Comparison of ENCODE assay signal across 20 cellular contexts in genomic region chr3:6132684-6133432, GRCh38.
DNase-seq lines count a peak whose midpoint lies in the region; ATAC-seq and TF ChIP-seq lines count a peak whose summit lies in the region.
"Had no signal": no experiment of that assay in that cellular context is flagged by ENCODE, and none has a peak within 500 bp of the region (broad histone marks: within the 10 kb centered on the region; RNA-seq: fewer than 3 reads in every experiment).

No MANE protein-coding gene starts in this region.

- intact Hi-C loops in posterior vena cava (cut with DNase I) = no loop called here

- ATAC-seq in GM18519 (IDR thresholded peaks at IDR 0.05; ENCODE audit: low FRiP score, unreplicated experiment) (peak; percentile 78), GM21526 (IDR thresholded peaks at IDR 0.05; ENCODE audit: low FRiP score, unreplicated experiment) (peak; percentile 92), HG02981 (IDR thresholded peaks at IDR 0.05; ENCODE audit: unreplicated experiment) (peak; percentile 37), HG03039 (IDR thresholded peaks at IDR 0.05; ENCODE audit: unreplicated experiment) (no peak)
- ATAC-seq: HCT116, T-cell had no signal

- no peak overlapping the region; the same call in 1 of the 2 replicates for H3K4me3 ChIP-seq in GM06990 (replicated peaks; ENCODE audit: low read depth, low read length)
- H3K4me3 ChIP-seq: BLaER1, GM23248, PC-9 had no signal

- DNase-seq in GM06990 (ENCODE audit: extremely low read depth, insufficient read length) (peak; percentile 6), activated gamma-delta T cell treated with Interleukin-2 at 50 U/mL for 16 hours (no peak), posterior vena cava (ENCODE audit: low spot score) (no peak), DMS53 (lab: John Stamatoyannopoulos, UW) (no peak)
- DNase-seq: 8988T; CD8-positive, alpha-beta memory T cell; GM23248; NCI-H1436; NCI-H2081; NCI-H524; NK-92 treated with Interleukin-12 subunit alpha and Interleukin-12 subunit beta, amount 100 ng/mL, for 24 hours; PC-9; T-cell; T1000 had no signal

- no peaks in the 10 kb centered on the region for H3K36me3 ChIP-seq in GM06990 (ENCODE audit: control insufficient read depth, insufficient read depth, low read length)
- H3K36me3 ChIP-seq: BLaER1 had no signal

- peak; percentile 9 for TF ChIP-seq CTCF in GM06990 (IDR thresholded peaks at IDR 0.05; ENCODE audit: insufficient read depth, low read length, poor library complexity, severe bottlenecking)

- no peaks in the 10 kb centered on the region for H3K27me3 ChIP-seq in GM06990 (replicated peaks; ENCODE audit: control insufficient read depth, insufficient read depth, low read length)
- H3K27me3 ChIP-seq: BLaER1 had no signal
